In genomic region chr10:113933894-113934532, GRCh38 we compare ENCODE assay signal across 23 cellular contexts.
DNase-seq lines count a peak whose midpoint lies in the region; ATAC-seq and TF ChIP-seq lines count a peak whose summit lies in the region.
"Had no signal": no experiment of that assay in that cellular context is flagged by ENCODE, and none has a peak within 500 bp of the region (broad histone marks: within the 10 kb centered on the region; RNA-seq: fewer than 3 reads in every experiment).

No MANE protein-coding gene starts in this region.

- H3K4me1 ChIP-seq in lower lobe of right lung: no peaks in the 10 kb centered on the region
- H3K4me1 ChIP-seq in upper lobe of left lung: peaks cover 3 to 18% (median 4%) of the 10 kb centered on the region in 4 donors
- H3K4me1 ChIP-seq: A549, SJCRH30 had no signal

- H3K4me3 Mint-ChIP-seq in central memory CD8-positive, alpha-beta T cell: no peak overlapping the region
- H3K4me3 Mint-ChIP-seq: CD4-positive, alpha-beta T cell had no signal

- 49 to 56% methylated on average over 8 of the region's 8 CpGs for WGBS in upper lobe of left lung, 2 donors

- peak overlapping the region; percentile 54 for H3K27ac Mint-ChIP-seq in central memory CD8-positive, alpha-beta T cell (ENCODE audit: low read depth)
- H3K27ac Mint-ChIP-seq: CD4-positive, alpha-beta T cell had no signal

- TF ChIP-seq EP300 in upper lobe of left lung (IDR thresholded peaks at IDR 0.05): peak in 2 of 4 donors; percentile 50 to 66

- no peak for TF ChIP-seq POLR2A in upper lobe of left lung (IDR thresholded peaks at IDR 0.05)

- no peaks in the 10 kb centered on the region for H3K9me3 Mint-ChIP-seq in central memory CD8-positive, alpha-beta T cell
- H3K9me3 Mint-ChIP-seq: CD4-positive, alpha-beta T cell had no signal

- DNase-seq in central memory CD8-positive, alpha-beta T cell (ENCODE audit: low spot score in 2 of 2): no peak
- DNase-seq in fibroblast of villous mesenchyme (ENCODE audit: low read depth) (peak; percentile 22), lower lobe of right lung (no peak), upper lobe of left lung (no peak), Kasumi-1 (lab: John Stamatoyannopoulos, UW) (no peak)
- no peak for DNase-seq in stimulated activated naive CD8-positive, alpha-beta T cell treated with anti-CD3 and anti-CD28 coated beads, Interleukin-15, Interleukin-2, amounts not matched to agents 100 U/mL and 50 U/mL, for 24 hours
- DNase-seq: AML-193; CD4-positive, alpha-beta T cell; GM23248; H7; KG1; MM.1S; NCI-H2029; NCI-H446 treated with DMSO at 0.1 percent for 48 hours; NCI-H526; NCI-H82; NK-92 treated with Interleukin-12 subunit alpha and Interleukin-12 subunit beta, amount 100 ng/mL, for 24 hours; PC-9; SJCRH30 had no signal

- H3K27me3 ChIP-seq in lower lobe of right lung (ENCODE audit: low read depth) (no peaks in the 10 kb centered on the region), upper lobe of left lung (no peaks in the 10 kb centered on the region)
- H3K27me3 ChIP-seq: BLaER1 treated with 17β-estradiol and CSF1 and Interleukin-3, amounts not matched to agents 10 nM and 100 nM had no signal

- intact Hi-C loops in lower lobe of right lung (cut with DNase I): no loop called here

- no peak for TF ChIP-seq CTCF in fibroblast of villous mesenchyme (IDR thresholded peaks at IDR 0.05; ENCODE audit: insufficient read depth, low read depth, low read length)
- TF ChIP-seq CTCF in lower lobe of right lung (IDR thresholded peaks at IDR 0.05): no peak
- TF ChIP-seq CTCF in upper lobe of left lung (IDR thresholded peaks at IDR 0.05): no peak

- no peaks in the 10 kb centered on the region for H3K36me3 Mint-ChIP-seq in central memory CD8-positive, alpha-beta T cell (ENCODE audit: insufficient read depth)

- H3K27ac ChIP-seq in lower lobe of right lung (peak overlapping the region; percentile 36), upper lobe of left lung (peak overlapping the region in 3 of 4 donors; percentile 18 to 61 (median 28))
- H3K27ac ChIP-seq: A549; BLaER1 treated with 17β-estradiol and CSF1 and Interleukin-3, amounts not matched to agents 10 nM and 100 nM; GM23248; PC-9; SJCRH30 had no signal

- no peaks in the 10 kb centered on the region for H3K9me3 ChIP-seq in lower lobe of right lung
- no peaks in the 10 kb centered on the region for H3K9me3 ChIP-seq in upper lobe of left lung
- H3K9me3 ChIP-seq: A549, SJCRH30 had no signal

- peaks cover 17% of the 10 kb centered on the region for H3K27me3 Mint-ChIP-seq in central memory CD8-positive, alpha-beta T cell

- no peaks in the 10 kb centered on the region for H3K4me1 Mint-ChIP-seq in central memory CD8-positive, alpha-beta T cell

- no peak for ATAC-seq in central memory CD8-positive, alpha-beta T cell (replicated peaks; ENCODE audit: extremely low read depth, poor library complexity, severe bottlenecking)
- ATAC-seq in lower lobe of right lung (peak; percentile 73 to 80), upper lobe of left lung (ENCODE audit: low FRiP score in 2 of 2) (peak in 1 of 2 donors; percentile 59), GM18517 (IDR thresholded peaks at IDR 0.05; ENCODE audit: unreplicated experiment) (no peak)
- ATAC-seq in stimulated activated naive CD8-positive, alpha-beta T cell treated with anti-CD3 and anti-CD28 coated beads, Interleukin-15, Interleukin-2, amounts not matched to agents 100 U/mL and 50 U/mL, for 24 hours: no peak
- ATAC-seq: A549, Right ventricle myocardium inferior had no signal

- H3K4me3 ChIP-seq in fibroblast of villous mesenchyme (ENCODE audit: low read depth, low read length) (no peak overlapping the region), lower lobe of right lung (no peak overlapping the region), upper lobe of left lung (no peak overlapping the region)
- H3K4me3 ChIP-seq: A549; BLaER1 treated with 17β-estradiol and CSF1 and Interleukin-3, amounts not matched to agents 10 nM and 100 nM; GM23248; PC-9; SJCRH30 had no signal

- H3K36me3 ChIP-seq in lower lobe of right lung (no peaks in the 10 kb centered on the region), upper lobe of left lung (no peaks in the 10 kb centered on the region)
- H3K36me3 ChIP-seq: BLaER1 treated with 17β-estradiol and CSF1 and Interleukin-3, amounts not matched to agents 10 nM and 100 nM; SJCRH30 had no signal

Comparison
In these comparisons a context has a peak if more than half of its experiments do, and no peak if none do; other contexts are left out.
1. ATAC-seq: peak in lower lobe of right lung (2 of 2); none in central memory CD8-positive, alpha-beta T cell (single experiment), stimulated activated naive CD8-positive, alpha-beta T cell treated with anti-CD3 and anti-CD28 coated beads, Interleukin-15, Interleukin-2, amounts not matched to agents 100 U/mL and 50 U/mL, for 24 hours (single experiment) and GM18517 (single experiment).